11 cellular contexts compared by ENCODE assay signal in the genomic region with DNA sequence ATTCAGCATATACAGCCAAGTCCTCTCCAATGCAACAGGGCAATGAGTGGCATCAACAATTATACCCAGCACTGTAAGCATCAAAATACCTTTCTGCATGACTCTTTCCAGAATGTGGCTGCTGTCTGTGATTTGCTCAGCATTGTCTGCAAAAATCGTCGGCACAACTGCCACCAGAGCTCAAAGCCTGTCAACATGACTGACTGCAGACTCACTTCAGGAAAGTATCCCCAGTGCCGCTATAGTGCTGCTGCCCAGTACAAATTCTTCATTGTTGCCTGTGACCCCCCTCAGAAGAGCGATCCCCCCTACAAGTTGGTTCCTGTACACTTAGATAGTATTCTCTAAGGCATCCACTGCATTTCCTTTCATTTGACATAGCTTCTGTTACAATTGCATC. TPM values are rescaled to one million over a fixed set of nuclear protein-coding genes. Genes with fewer than 3 reads are reported as not detected.
A peak's percentile ranks its signal among the peaks of the same experiment; 100 is the strongest.
DNase-seq lines count a peak whose midpoint lies in the region; ATAC-seq, FAIRE-seq and TF ChIP-seq lines count a peak whose summit lies in the region.
"Had no signal": no experiment of that assay in that cellular context is flagged by ENCODE, and none has a peak within 500 bp of the region (broad histone marks: within the 10 kb centered on the region; RNA-seq: fewer than 3 reads in every experiment).

No MANE protein-coding gene starts in this region.

- H3K36me3 ChIP-seq in left ventricle myocardium inferior: no peaks in the 10 kb centered on the region
- no peaks in the 10 kb centered on the region for H3K36me3 ChIP-seq in gastrocnemius medialis

- TF ChIP-seq CTCF in VCaP (conservative IDR thresholded peaks at IDR 0.05) (no peak), left ventricle myocardium inferior (IDR thresholded peaks at IDR 0.05; ENCODE audit: borderline replicate concordance) (no peak), gastrocnemius medialis (IDR thresholded peaks at IDR 0.05 in 4 of 5, conservative IDR thresholded peaks at IDR 0.05 in 1 of 5) (no peak)

- H3K27ac ChIP-seq in VCaP (peak overlapping the region; percentile 92), left ventricle myocardium inferior (replicated peaks) (peak overlapping the region; percentile 64), gastrocnemius medialis (peak overlapping the region in 3 of 4 donors; percentile 11 to 46 (median 25))

- peak overlapping the region; percentile 35 for H3K4me3 ChIP-seq in left ventricle myocardium inferior
- peak overlapping the region in 2 of 4 donors; percentile 2 to 28 for H3K4me3 ChIP-seq in gastrocnemius medialis

- in situ Hi-C loops in gastrocnemius medialis (cut with MboI; ENCODE audit: low sequenced_read_pairs in 4 of 4): no loop called here

- no peak; the same call in 1 of the 2 replicates for TF ChIP-seq POLR2A in GM12891 (IDR thresholded peaks at IDR 0.05; ENCODE audit: low read depth, low read length)
- TF ChIP-seq POLR2A in gastrocnemius medialis (IDR thresholded peaks at IDR 0.05): no peak

- FAIRE-seq in GM12891 (lab: Jason Lieb, UNC): peak; percentile 88

- H3K9me3 ChIP-seq in left ventricle myocardium inferior (replicated peaks): no peaks in the 10 kb centered on the region
- no peaks in the 10 kb centered on the region for H3K9me3 ChIP-seq in gastrocnemius medialis

- ATAC-seq in gastrocnemius medialis (no peak), GM21619 (IDR thresholded peaks at IDR 0.05; ENCODE audit: unreplicated experiment) (no peak), GM19328 (IDR thresholded peaks at IDR 0.05; ENCODE audit: unreplicated experiment) (no peak)

- H3K4me1 ChIP-seq in left ventricle myocardium inferior (peaks cover 18% of the 10 kb centered on the region), gastrocnemius medialis (no peaks in the 10 kb centered on the region)

- no peak for DNase-seq in GM12891 (ENCODE audit: insufficient read length, low spot score)
- DNase-seq in left ventricle myocardium inferior: no peak
- DNase-seq in gastrocnemius medialis: no peak
- DNase-seq in NCI-H1105 (lab: John Stamatoyannopoulos, UW): no peak
- no peak for DNase-seq in NCI-H2227 treated with DMSO at 0.1 percent for 48 hours (lab: John Stamatoyannopoulos, UW)
- DNase-seq: NCI-H1436 treated with DMSO at 0.1 percent for 48 hours; stimulated activated CD4-positive, alpha-beta T cell treated with anti-CD3 and anti-CD28 coated beads, Interleukin-4, amount 100 ng/mL, for 24 hours; SW 1271 had no signal

- H3K27me3 ChIP-seq in left ventricle myocardium inferior (ENCODE audit: low read depth): no peaks in the 10 kb centered on the region
- H3K27me3 ChIP-seq in gastrocnemius medialis: peaks cover 0 to under 1% (median 0%) of the 10 kb centered on the region in 3 donors

- intact Hi-C loops in left ventricle myocardium inferior (cut with micrococcal nuclease): no loop called here
- intact Hi-C loops in gastrocnemius medialis (cut with DNase I; ENCODE audit: low total_unique reads): no loop called here

TF ChIP-seq in GM12891, 5 proteins besides CTCF, POLR2A, EP300 and RAD21:
- TF ChIP-seq POLR2AphosphoS5 (IDR thresholded peaks at IDR 0.05; ENCODE audit: low read depth, low read length) (no peak), TAF1 (IDR thresholded peaks at IDR 0.05; ENCODE audit: low read depth, low read length) (no peak), SPI1 (IDR thresholded peaks at IDR 0.05; ENCODE audit: low read depth, low read length) (no peak), POU2F2 (IDR thresholded peaks at IDR 0.05; ENCODE audit: low read depth, low read length) (no peak), PAX5 (IDR thresholded peaks at IDR 0.05; ENCODE audit: insufficient read depth, low read length, severe bottlenecking) (no peak)
TF ChIP-seq in GM12891: peak in this region for 0.

RNA-seq across cellular contexts. Expression of gene RNASE6, which starts 0.7 kb away (rescaled TPM):
- polyA plus RNA-seq in GM12891 (2012; ENCODE audit: low read depth, missing spikeins): 31.0 TPM
- 5.7 TPM for total RNA-seq in left ventricle myocardium inferior
- total RNA-seq in gastrocnemius medialis: 1 to 10 TPM in 3 of 4 donors, under 1 TPM in 1; 0.61 to 5.9 (median 4.8) TPM

RNA-seq across cellular contexts. Expression of gene EDDM3B, which starts 13.6 kb away (rescaled TPM):
- polyA plus RNA-seq in GM12891 (2012; ENCODE audit: low read depth, missing spikeins): not detected
- not detected for total RNA-seq in left ventricle myocardium inferior
- not detected for total RNA-seq in gastrocnemius medialis

RNA-seq across cellular contexts. Expression of gene RNASE1, which starts 20.8 kb away (rescaled TPM):
- 0.10 TPM for polyA plus RNA-seq in GM12891 (2012; ENCODE audit: low read depth, missing spikeins)
- 294 TPM for total RNA-seq in left ventricle myocardium inferior
- 100 to 1,000 TPM; 157 to 198 (median 190) TPM for total RNA-seq in gastrocnemius medialis

RNA-seq across cellular contexts. Expression of gene EDDM3A, which starts 36.1 kb away (rescaled TPM):
- polyA plus RNA-seq in GM12891 (2012; ENCODE audit: low read depth, missing spikeins): not detected
- total RNA-seq in left ventricle myocardium inferior (not detected), gastrocnemius medialis (not detected)

Comparison
In these comparisons a context has a peak if more than half of its experiments do, and no peak if none do; other contexts are left out.
1. H3K27ac ChIP-seq: peak in every context shown above with its lines; median percentile 92 in VCaP; 64 in left ventricle myocardium inferior; 25 in gastrocnemius medialis.